14 cellular contexts compared by ENCODE assay signal in genomic region chr3:41267975-41268640, GRCh38.
DNase-seq lines count a peak whose midpoint lies in the region; ATAC-seq, FAIRE-seq and TF ChIP-seq lines count a peak whose summit lies in the region.
"Had no signal": no experiment of that assay in that cellular context is flagged by ENCODE, and none has a peak within 500 bp of the region (broad histone marks: within the 10 kb centered on the region; RNA-seq: fewer than 3 reads in every experiment).

No MANE protein-coding gene starts in this region.

- no peak for TF ChIP-seq RAD21 in Ishikawa (IDR thresholded peaks at IDR 0.05; ENCODE audit: low read depth)

- H3K4me1 Mint-ChIP-seq in activated T-helper 17 cell treated with anti-CD3 and anti-CD28 coated beads, Interleukin-2, amount 50 U/mL, for 72 hours = no peaks in the 10 kb centered on the region
- H3K4me1 Mint-ChIP-seq in activated T-cell treated with anti-CD3 and anti-CD28 coated beads, Interleukin-2, amount 50 U/mL, for 24 hours (ENCODE audit: low read depth) = no peaks in the 10 kb centered on the region
- H3K4me1 Mint-ChIP-seq: activated CD8-positive, alpha-beta memory T cell treated with anti-CD3 and anti-CD28 coated beads, Interleukin-2, amount 10 ng/mL, durations not matched to agents 7 days and 5 days; GM23338 had no signal

- no peaks in the 10 kb centered on the region for H3K79me2 ChIP-seq in keratinocyte (ENCODE audit: control insufficient read depth, insufficient read depth, low read length)

- H3K9me3 ChIP-seq in keratinocyte (ENCODE audit: control insufficient read depth, low read depth, low read length) = no peaks in the 10 kb centered on the region

- H3K27me3 Mint-ChIP-seq in activated T-helper 17 cell treated with anti-CD3 and anti-CD28 coated beads, Interleukin-2, amount 50 U/mL, for 72 hours = no peaks in the 10 kb centered on the region
- no peaks in the 10 kb centered on the region for H3K27me3 Mint-ChIP-seq in activated T-cell treated with anti-CD3 and anti-CD28 coated beads, Interleukin-2, amount 50 U/mL, for 24 hours
- H3K27me3 Mint-ChIP-seq: activated CD8-positive, alpha-beta memory T cell treated with anti-CD3 and anti-CD28 coated beads, Interleukin-2, amount 10 ng/mL, durations not matched to agents 7 days and 5 days; dendritic cell treated with granulocyte-macrophage colony-stimulating factor and Interleukin-4, amounts not matched to agents 40 ng/mL and 50 ng/mL, for 4 days had no signal

- no peaks in the 10 kb centered on the region for H3K27me3 ChIP-seq in keratinocyte (ENCODE audit: control insufficient read depth, extremely low read depth, insufficient read depth, low read length)

- DNase-seq in COLO829 (ENCODE audit: low spot score) (peak; percentile 93), keratinocyte (ENCODE audit: low read depth, low spot score) (peak; percentile 28), GM19239 (ENCODE audit: insufficient read length, low spot score) (no peak), DMS79 treated with DMSO at 0.1 percent for 48 hours (lab: John Stamatoyannopoulos, UW) (no peak)
- DNase-seq in activated T-cell treated with anti-CD3 and anti-CD28 coated beads, Interleukin-2, amount 50 U/mL, for 24 hours = no peak
- DNase-seq: activated CD8-positive, alpha-beta memory T cell treated with anti-CD3 and anti-CD28 coated beads, Interleukin-2, amount 10 ng/mL, durations not matched to agents 7 days and 5 days; stimulated activated CD4-positive, alpha-beta T cell treated with anti-CD3 and anti-CD28 coated beads, Interleukin-15, amount 100 ng/mL, for 24 hours had no signal

- peak overlapping the region; percentile 44 for H3K4me2 ChIP-seq in keratinocyte (ENCODE audit: control insufficient read depth, extremely low read depth, insufficient read depth, low read depth, low read length)
- H3K4me2 ChIP-seq: GM23338 had no signal

- no peak for TF ChIP-seq EP300 in Ishikawa (IDR thresholded peaks at IDR 0.05; ENCODE audit: borderline replicate concordance)

- H4K20me1 ChIP-seq in keratinocyte (ENCODE audit: control insufficient read depth, extremely low read depth, insufficient read depth, low read length) = no peaks in the 10 kb centered on the region

- H3K4me1 ChIP-seq in keratinocyte (ENCODE audit: control insufficient read depth, extremely low read depth, insufficient read depth, low read length) = peaks cover 10% of the 10 kb centered on the region

- H3K9ac ChIP-seq in keratinocyte (ENCODE audit: control insufficient read depth, extremely low read depth, insufficient read depth, low read length) = no peak overlapping the region

- H3K4me3 Mint-ChIP-seq in activated T-helper 17 cell treated with anti-CD3 and anti-CD28 coated beads, Interleukin-2, amount 50 U/mL, for 72 hours = no peak overlapping the region
- H3K4me3 Mint-ChIP-seq in activated T-cell treated with anti-CD3 and anti-CD28 coated beads, Interleukin-2, amount 50 U/mL, for 24 hours = no peak overlapping the region
- H3K4me3 Mint-ChIP-seq: activated CD8-positive, alpha-beta memory T cell treated with anti-CD3 and anti-CD28 coated beads, Interleukin-2, amount 10 ng/mL, durations not matched to agents 7 days and 5 days; dendritic cell treated with granulocyte-macrophage colony-stimulating factor and Interleukin-4, amounts not matched to agents 40 ng/mL and 50 ng/mL, for 4 days; GM23338 had no signal

- no peaks in the 10 kb centered on the region for H3K36me3 ChIP-seq in keratinocyte (ENCODE audit: control insufficient read depth in 2 of 2, extremely low read depth in 1 of 2, insufficient read depth in 2 of 2, low read length in 2 of 2)
- H3K36me3 ChIP-seq: thoracic aorta had no signal

- H3K27ac ChIP-seq in keratinocyte (ENCODE audit: control insufficient read depth, insufficient read depth, low read length) = peak overlapping the region; percentile 36
- H3K27ac ChIP-seq: thoracic aorta had no signal

- H3K9me1 ChIP-seq in keratinocyte (ENCODE audit: control insufficient read depth, extremely low read depth, insufficient read depth, low read length) = peaks cover 2% of the 10 kb centered on the region

- no peaks in the 10 kb centered on the region for H3K36me3 Mint-ChIP-seq in activated T-helper 17 cell treated with anti-CD3 and anti-CD28 coated beads, Interleukin-2, amount 50 U/mL, for 72 hours (ENCODE audit: low read depth)
- H3K36me3 Mint-ChIP-seq in activated T-cell treated with anti-CD3 and anti-CD28 coated beads, Interleukin-2, amount 50 U/mL, for 24 hours (ENCODE audit: low read depth) = peaks cover 6% of the 10 kb centered on the region

- H2AFZ ChIP-seq in keratinocyte (ENCODE audit: control insufficient read depth, low read length) = no peak overlapping the region
- H2AFZ ChIP-seq: GM23338 had no signal

- TF ChIP-seq CTCF in keratinocyte (optimal IDR thresholded peaks at IDR 0.05 in 1 of 3, IDR thresholded peaks at IDR 0.05 in 1 of 3, conservative IDR thresholded peaks at IDR 0.05 in 1 of 3; ENCODE audit: extremely low read depth in 1 of 3, insufficient read depth in 2 of 3, low read length in 3 of 3) = no peak

- H3K27ac Mint-ChIP-seq in activated T-helper 17 cell treated with anti-CD3 and anti-CD28 coated beads, Interleukin-2, amount 50 U/mL, for 72 hours = no peak overlapping the region
- no peak overlapping the region for H3K27ac Mint-ChIP-seq in activated T-cell treated with anti-CD3 and anti-CD28 coated beads, Interleukin-2, amount 50 U/mL, for 24 hours
- H3K27ac Mint-ChIP-seq: activated CD8-positive, alpha-beta memory T cell treated with anti-CD3 and anti-CD28 coated beads, Interleukin-2, amount 10 ng/mL, durations not matched to agents 7 days and 5 days; dendritic cell treated with granulocyte-macrophage colony-stimulating factor and Interleukin-4, amounts not matched to agents 40 ng/mL and 50 ng/mL, for 4 days; GM23338 had no signal

- FAIRE-seq in keratinocyte (lab: Jason Lieb, UNC) = peak; percentile 92
- no peak for FAIRE-seq in GM19239 (lab: Jason Lieb, UNC)

- peaks cover 6% of the 10 kb centered on the region for H3K9me3 Mint-ChIP-seq in activated T-helper 17 cell treated with anti-CD3 and anti-CD28 coated beads, Interleukin-2, amount 50 U/mL, for 72 hours
- peaks cover 6% of the 10 kb centered on the region for H3K9me3 Mint-ChIP-seq in activated T-cell treated with anti-CD3 and anti-CD28 coated beads, Interleukin-2, amount 50 U/mL, for 24 hours

- dilution Hi-C loops in keratinocyte (cut with MboI; ENCODE audit: extremely low pct_ligation_motif_present, low sequenced_read_pairs) = no loop called here

- peak; percentile 78 for ATAC-seq in activated T-helper 17 cell treated with anti-CD3 and anti-CD28 coated beads, Interleukin-2, amount 50 U/mL, for 72 hours (replicated peaks)
- no peak for ATAC-seq in GM18502 (IDR thresholded peaks at IDR 0.05; ENCODE audit: poor library complexity, unreplicated experiment)
- ATAC-seq: activated CD8-positive, alpha-beta memory T cell treated with anti-CD3 and anti-CD28 coated beads, Interleukin-2, amount 10 ng/mL, durations not matched to agents 7 days and 5 days; GM23338 had no signal

- no peak overlapping the region for H3K4me3 ChIP-seq in keratinocyte (ENCODE audit: control insufficient read depth in 2 of 3, extremely low read depth in 1 of 3, insufficient read depth in 2 of 3, low read depth in 1 of 3, low read length in 3 of 3)
- H3K4me3 ChIP-seq: GM23338, lung, thoracic aorta had no signal

TF ChIP-seq in Ishikawa, 13 proteins besides CTCF, POLR2A, EP300 and RAD21 (continues in another document):
- TF ChIP-seq TAF1 (IDR thresholded peaks at IDR 0.05; ENCODE audit: low read depth) (no peak), CEBPB (IDR thresholded peaks at IDR 0.05) (peak; percentile 85), NFIC (IDR thresholded peaks at IDR 0.05) (no peak), CREB1 (IDR thresholded peaks at IDR 0.05; ENCODE audit: low read depth) (no peak), TCF12 (IDR thresholded peaks at IDR 0.05; ENCODE audit: low read depth) (peak; percentile 48; the same call in 1 of the 2 replicates), ZBTB7A (IDR thresholded peaks at IDR 0.05; ENCODE audit: low read depth) (no peak), TEAD4 (IDR thresholded peaks at IDR 0.05) (no peak), USF1 (IDR thresholded peaks at IDR 0.05) (peak; percentile 49), REST (IDR thresholded peaks at IDR 0.05; ENCODE audit: low read depth) (no peak), FOXM1 (IDR thresholded peaks at IDR 0.05; ENCODE audit: borderline replicate concordance, low read depth) (no peak), MAX (IDR thresholded peaks at IDR 0.05) (peak; percentile 41; the same call in 1 of the 2 replicates)

Comparison
In these comparisons a context has a peak if more than half of its experiments do, and no peak if none do; other contexts are left out.
1. DNase-seq: peak in COLO829 (single experiment) and keratinocyte (single experiment); none in GM19239 (single experiment), DMS79 treated with DMSO at 0.1 percent for 48 hours (single experiment) and activated T-cell treated with anti-CD3 and anti-CD28 coated beads, Interleukin-2, amount 50 U/mL, for 24 hours (single experiment).